ENCODE assay signal across 8 cellular contexts in genomic region chrX:49269768-49270248, GRCh38. TPM values are rescaled to one million over a fixed set of nuclear protein-coding genes. Genes with fewer than 3 reads are reported as not detected.
DNase-seq lines count a peak whose midpoint lies in the region; ATAC-seq and TF ChIP-seq lines count a peak whose summit lies in the region.

Gene PPP1R3F, plus strand, starts transcription at chrX:49269793. Its CDS starts 77 bp downstream, at chrX:49269870.

- TF ChIP-seq CTCF in GM10266 (IDR thresholded peaks at IDR 0.05; ENCODE audit: control insufficient read depth, insufficient read depth, low read depth, missing control alignments) (no peak), dorsolateral prefrontal cortex (IDR thresholded peaks at IDR 0.05 in 54 of 56, conservative IDR thresholded peaks at IDR 0.05 in 2 of 56; ENCODE audit: low read depth in 1 of 56, partially characterized antibody in 56 of 56) (peak in 2 of 56 donors; percentile 12 to 13)

- H3K9me3 ChIP-seq in MG63 (no peaks in the 10 kb centered on the region), muscle layer of colon (ENCODE audit: low read length) (no peaks in the 10 kb centered on the region)

- H3K4me3 ChIP-seq in MG63 (peak within 1 kb of the TSS; percentile 63), dorsolateral prefrontal cortex (peak within 1 kb of the TSS; percentile 52 to 83 (median 72)), muscle layer of colon (ENCODE audit: low read depth in 1 of 2, low read length in 2 of 2) (peak within 1 kb of the TSS; percentile 48 to 65)

- ATAC-seq in GM21825 (IDR thresholded peaks at IDR 0.05; ENCODE audit: unreplicated experiment), result peak; percentile 21

- H3K27me3 ChIP-seq in MG63, result no peaks in the 10 kb centered on the region
- peaks cover 0 to 30% (median 0%) of the 10 kb centered on the region in 45 donors for H3K27me3 ChIP-seq in dorsolateral prefrontal cortex
- H3K27me3 ChIP-seq in muscle layer of colon (ENCODE audit: control insufficient read depth in 1 of 2, insufficient read depth in 2 of 2, low read length in 2 of 2), result no peaks in the 10 kb centered on the region

- intact Hi-C loops in dorsolateral prefrontal cortex (cut with DNase I), result loop anchor here (1.0 to 2.0 kb wide), 2 partner anchors 71 to 79 kb away; no protein-coding TSS in a partner anchor

- H3K27ac ChIP-seq in dorsolateral prefrontal cortex (peak within 1 kb of the TSS; percentile 67 to 98 (median 94)), muscle layer of colon (ENCODE audit: low read depth, low read length) (peak within 1 kb of the TSS; percentile 53)

- peaks cover 3% of the 10 kb centered on the region; the same call in 1 of the 2 replicates for H3K36me3 ChIP-seq in MG63
- no peaks in the 10 kb centered on the region for H3K36me3 ChIP-seq in muscle layer of colon (ENCODE audit: insufficient read depth, low read length)

- peak; percentile 53 for DNase-seq in GM10266 (ENCODE audit: extremely low spot score)
- no peak for DNase-seq in MG63
- no peak for DNase-seq in dorsolateral prefrontal cortex
- no peak for DNase-seq in islet precursor cell
- DNase-seq in NCI-H128 (lab: John Stamatoyannopoulos, UW; ENCODE audit: unreplicated experiment), result no peak
- no peak for DNase-seq in OCI-M1 (lab: John Stamatoyannopoulos, UW)

- peaks cover 43% of the 10 kb centered on the region for H3K4me1 ChIP-seq in muscle layer of colon (ENCODE audit: insufficient read depth, low read length)

- peak within 1 kb of the TSS; percentile 34 for H3K9ac ChIP-seq in muscle layer of colon (ENCODE audit: low read length)

RNA-seq across cellular contexts. Expression of gene PPP1R3F, which starts in this region (rescaled TPM):
- total RNA-seq in MG63 (2014; rRNA removed; shearing (Covaris generic); ENCODE audit: low replicate concordance), result 3.2 and 7.6 TPM in 2 replicates
- 10 to 100 TPM; 32.3 to 66.1 (median 47.9) TPM for total RNA-seq in dorsolateral prefrontal cortex
